8 cellular contexts compared by ENCODE assay signal in genomic region chr10:92592761-92593552, GRCh38. TPM values are rescaled to one million over a fixed set of nuclear protein-coding genes. Genes with fewer than 3 reads are reported as not detected.
A peak's percentile ranks its signal among the peaks of the same experiment; 100 is the strongest.
DNase-seq lines count a peak whose midpoint lies in the region; ATAC-seq and TF ChIP-seq lines count a peak whose summit lies in the region.

KIF11 (plus strand) TSS chr10:92593130; CDS start chr10:92593376, 246 bp downstream.

- peaks cover 0 to 25% (median 11%) of the 10 kb centered on the region in 11 experiments; a peak in 9 of 22 replicates for H4K20me1 ChIP-seq in BLaER1 treated with 17β-estradiol and CSF1 and Interleukin-3, amounts not matched to agents 10 nM and 100 nM

- TF ChIP-seq CTCF in left lung (IDR thresholded peaks at IDR 0.05) = no peak

- peak within 1 kb of the TSS; percentile 79 to 97 (median 94) for H3K9ac ChIP-seq in BLaER1 treated with 17β-estradiol and CSF1 and Interleukin-3, amounts not matched to agents 10 nM and 100 nM

- intact Hi-C loops in left lung (cut with DNase I) = no loop called here

- H3K27me3 ChIP-seq in BLaER1 treated with 17β-estradiol and CSF1 and Interleukin-3, amounts not matched to agents 10 nM and 100 nM = no peaks in the 10 kb centered on the region
- H3K27me3 ChIP-seq in left lung = no peaks in the 10 kb centered on the region

- H3K4me2 ChIP-seq in BLaER1 treated with 17β-estradiol and CSF1 and Interleukin-3, amounts not matched to agents 10 nM and 100 nM = peak within 1 kb of the TSS; percentile 80 to 99 (median 90)

- H3K36me3 ChIP-seq in BLaER1 treated with 17β-estradiol and CSF1 and Interleukin-3, amounts not matched to agents 10 nM and 100 nM = peaks cover 0 to 29% (median 12%) of the 10 kb centered on the region in 11 experiments; a peak in 13 of 22 replicates
- no peaks in the 10 kb centered on the region for H3K36me3 ChIP-seq in left lung

- peak within 1 kb of the TSS; percentile 78 to 98 (median 90) for H3K4me3 ChIP-seq in BLaER1 treated with 17β-estradiol and CSF1 and Interleukin-3, amounts not matched to agents 10 nM and 100 nM
- H3K4me3 ChIP-seq in left lung = peak within 1 kb of the TSS; percentile 79 to 91

- peak within 1 kb of the TSS; percentile 85 to 97 (median 93) for H3K27ac ChIP-seq in BLaER1 treated with 17β-estradiol and CSF1 and Interleukin-3, amounts not matched to agents 10 nM and 100 nM
- H3K27ac ChIP-seq in left lung = peak within 1 kb of the TSS; percentile 95 to 96

- DNase-seq in NCI-H748 treated with DMSO at 0.1 percent for 48 hours (lab: John Stamatoyannopoulos, UW) (peak; percentile 78), dermis blood vessel endothelial cell (peak; percentile 98), left lung (peak; percentile 98)
- peak; percentile 92 to 97 for DNase-seq in activated CD4-positive, alpha-beta T cell treated with anti-CD3 and anti-CD28 coated beads, Interleukin-2, amount 50 U/mL, for 24 hours (ENCODE audit: low read depth in 1 of 2, low spot score in 1 of 2)
- peak; percentile 94 to 97 for DNase-seq in stimulated activated CD4-positive, alpha-beta T cell treated with anti-CD3 and anti-CD28 coated beads, Interleukin-2, amount 100 ng/mL, for 48 hours

- peak; percentile 64 for ATAC-seq in GM19351 (IDR thresholded peaks at IDR 0.05; ENCODE audit: unreplicated experiment)
- ATAC-seq in HG03521 (IDR thresholded peaks at IDR 0.05; ENCODE audit: unreplicated experiment) = peak; percentile 80
- ATAC-seq in left lung = peak; percentile 96

- H3K4me1 ChIP-seq in BLaER1 treated with 17β-estradiol and CSF1 and Interleukin-3, amounts not matched to agents 10 nM and 100 nM = peaks cover 38 to 54% (median 46%) of the 10 kb centered on the region in 10 experiments
- peaks cover 0 to 38% of the 10 kb centered on the region in 2 donors for H3K4me1 ChIP-seq in left lung

- peaks cover 0 to 16% (median 12%) of the 10 kb centered on the region in 11 experiments; a peak in 18 of 22 replicates for H3K9me3 ChIP-seq in BLaER1 treated with 17β-estradiol and CSF1 and Interleukin-3, amounts not matched to agents 10 nM and 100 nM (replicated peaks in 1 of 11)
- H3K9me3 ChIP-seq in left lung = no peaks in the 10 kb centered on the region

RNA-seq across cellular contexts. Expression of gene KIF11, which starts in this region (rescaled TPM):
- 8.8 and 41.7 TPM in 2 replicates for total RNA-seq in dermis blood vessel endothelial cell
- 1 to 10 TPM; 3.0 to 7.3 TPM for total RNA-seq in left lung

Comparison
In these comparisons a context has a peak if more than half of its experiments do, and no peak if none do; other contexts are left out.
1. Peak in every context shown above with its lines: DNase-seq, ATAC-seq, H3K4me3 ChIP-seq and H3K27ac ChIP-seq.